9 cellular contexts compared by ENCODE assay signal in the genomic region with DNA sequence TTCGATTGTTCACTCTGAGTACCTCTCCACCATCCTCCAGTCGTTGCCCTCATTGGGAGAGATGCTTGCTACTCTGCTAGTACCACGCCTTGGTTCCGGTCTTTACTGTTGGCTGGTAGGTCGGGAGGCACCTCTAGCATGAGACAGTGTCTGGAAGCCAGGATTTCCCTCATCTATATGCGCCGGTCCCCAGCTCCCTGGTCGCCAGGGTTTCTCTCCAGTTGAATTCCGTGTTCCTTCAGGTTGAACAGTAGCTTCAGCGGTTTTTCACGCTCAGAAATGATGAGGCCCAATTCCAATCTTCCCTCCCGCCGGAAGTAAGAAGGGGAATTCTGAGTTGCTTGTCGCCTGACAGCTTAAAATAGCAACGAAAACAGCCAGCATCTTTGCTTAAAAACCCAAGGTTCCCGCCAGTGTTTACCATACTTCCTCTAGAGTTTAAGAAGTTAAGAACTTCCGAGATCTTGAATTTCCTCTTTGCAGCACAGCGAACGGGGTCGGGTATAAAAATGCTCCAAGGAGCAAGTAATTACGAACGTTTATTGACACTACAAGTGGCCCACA. TPM values are rescaled to one million over a fixed set of nuclear protein-coding genes. Genes with fewer than 3 reads are reported as not detected.
DNase-seq lines count a peak whose midpoint lies in the region; ATAC-seq and TF ChIP-seq lines count a peak whose summit lies in the region.
"Had no signal": no experiment of that assay in that cellular context is flagged by ENCODE, and none has a peak within 500 bp of the region (broad histone marks: within the 10 kb centered on the region; RNA-seq: fewer than 3 reads in every experiment).

No MANE protein-coding gene starts in this region.

- H3K27ac Mint-ChIP-seq in CD4-positive, CD25-positive, alpha-beta regulatory T cell: peak overlapping the region; percentile 93 to 98 (median 97)
- peak overlapping the region; percentile 98 for H3K27ac Mint-ChIP-seq in activated CD8-positive, alpha-beta T cell treated with anti-CD3 and anti-CD28 coated beads for 36 hours

- peak overlapping the region; percentile 92 for H3K27ac ChIP-seq in CD4-positive, CD25-positive, alpha-beta regulatory T cell (ENCODE audit: insufficient read depth, low read length, poor library complexity, severe bottlenecking)
- H3K27ac ChIP-seq in HUES48 (ENCODE audit: low read depth, low read length) (no peak overlapping the region), gastroesophageal sphincter (peak overlapping the region in 2 of 4 donors; percentile 43 to 80), spleen (peak overlapping the region; percentile 88 to 97 (median 94))
- H3K27ac ChIP-seq: cardiac muscle cell had no signal

- H3K36me3 Mint-ChIP-seq in CD4-positive, CD25-positive, alpha-beta regulatory T cell: peaks cover 3% of the 10 kb centered on the region
- peaks cover 24% of the 10 kb centered on the region for H3K36me3 Mint-ChIP-seq in activated CD8-positive, alpha-beta T cell treated with anti-CD3 and anti-CD28 coated beads for 36 hours (ENCODE audit: low read depth)

- H3K4me3 Mint-ChIP-seq in CD4-positive, CD25-positive, alpha-beta regulatory T cell: peak overlapping the region; percentile 96 to 99 (median 98)
- peak overlapping the region; percentile 98 for H3K4me3 Mint-ChIP-seq in activated CD8-positive, alpha-beta T cell treated with anti-CD3 and anti-CD28 coated beads for 36 hours

- peaks cover 34% of the 10 kb centered on the region for H3K4me1 ChIP-seq in CD4-positive, CD25-positive, alpha-beta regulatory T cell (ENCODE audit: control insufficient read depth, insufficient read depth, low read length, poor library complexity, severe bottlenecking)
- H3K4me1 ChIP-seq in HUES48 (ENCODE audit: control insufficient read depth, insufficient read depth, low read length) (peaks cover 21% of the 10 kb centered on the region), gastroesophageal sphincter (peaks cover 0 to 14% (median 0%) of the 10 kb centered on the region in 3 donors), spleen (peaks cover 7 to 43% (median 26%) of the 10 kb centered on the region in 6 donors)

- peak; percentile 5 to 6 for ATAC-seq in CD4-positive, CD25-positive, alpha-beta regulatory T cell (ENCODE audit: low read depth in 2 of 2)
- peak; percentile 21 for ATAC-seq in activated CD8-positive, alpha-beta T cell treated with anti-CD3 and anti-CD28 coated beads for 36 hours
- ATAC-seq in gastroesophageal sphincter: no peak

- intact Hi-C loops in activated CD8-positive, alpha-beta T cell treated with anti-CD3 and anti-CD28 coated beads for 36 hours (cut with micrococcal nuclease): loop anchor here (5.0 kb wide), 3 partner anchors 62 to 367 kb away; partner anchors contain the start of gene FAM174A
- intact Hi-C loops in spleen (cut with DNase I; ENCODE audit: low total_unique reads): loop anchor here (5.0 to 10.0 kb wide), 3 partner anchors 60 to 372 kb away; no protein-coding TSS in a partner anchor

- peaks cover 8% of the 10 kb centered on the region for H3K27me3 Mint-ChIP-seq in CD4-positive, CD25-positive, alpha-beta regulatory T cell
- no peaks in the 10 kb centered on the region for H3K27me3 Mint-ChIP-seq in activated CD8-positive, alpha-beta T cell treated with anti-CD3 and anti-CD28 coated beads for 36 hours

- no peaks in the 10 kb centered on the region for H3K36me3 ChIP-seq in CD4-positive, CD25-positive, alpha-beta regulatory T cell (ENCODE audit: control insufficient read depth, insufficient read depth, low read length)
- H3K36me3 ChIP-seq in HUES48 (ENCODE audit: control insufficient read depth, insufficient read depth, low read length) (no peaks in the 10 kb centered on the region), gastroesophageal sphincter (no peaks in the 10 kb centered on the region), spleen (no peaks in the 10 kb centered on the region)
- H3K36me3 ChIP-seq: cardiac muscle cell had no signal

- H3K9me3 Mint-ChIP-seq in CD4-positive, CD25-positive, alpha-beta regulatory T cell: no peaks in the 10 kb centered on the region
- H3K9me3 Mint-ChIP-seq in activated CD8-positive, alpha-beta T cell treated with anti-CD3 and anti-CD28 coated beads for 36 hours: no peaks in the 10 kb centered on the region

- H3K27me3 ChIP-seq in CD4-positive, CD25-positive, alpha-beta regulatory T cell (ENCODE audit: control insufficient read depth, insufficient read depth, low read length): no peaks in the 10 kb centered on the region
- peaks cover 68% of the 10 kb centered on the region for H3K27me3 ChIP-seq in HUES48 (ENCODE audit: control insufficient read depth, insufficient read depth, low read length)
- H3K27me3 ChIP-seq in gastroesophageal sphincter: peaks cover 53% of the 10 kb centered on the region
- no peaks in the 10 kb centered on the region for H3K27me3 ChIP-seq in spleen (replicated peaks in 1 of 7)

- H3K4me1 Mint-ChIP-seq in CD4-positive, CD25-positive, alpha-beta regulatory T cell: peaks cover 15 to 45% (median 35%) of the 10 kb centered on the region in 4 donors
- peaks cover 26% of the 10 kb centered on the region for H3K4me1 Mint-ChIP-seq in activated CD8-positive, alpha-beta T cell treated with anti-CD3 and anti-CD28 coated beads for 36 hours (ENCODE audit: low read depth)

- TF ChIP-seq POLR2A in gastroesophageal sphincter (IDR thresholded peaks at IDR 0.05): no peak
- TF ChIP-seq POLR2A in spleen (IDR thresholded peaks at IDR 0.05): no peak

- H3K4me3 ChIP-seq in CD4-positive, CD25-positive, alpha-beta regulatory T cell (ENCODE audit: low read depth, low read length): peak overlapping the region; percentile 99
- H3K4me3 ChIP-seq in HUES48 (ENCODE audit: low read depth, low read length): peak overlapping the region; percentile 70
- peak overlapping the region; percentile 5 to 50 for H3K4me3 ChIP-seq in gastroesophageal sphincter
- H3K4me3 ChIP-seq in spleen: peak overlapping the region; percentile 69 to 88 (median 74)

- POLR2A ChIA-PET in activated CD8-positive, alpha-beta T cell treated with anti-CD3 and anti-CD28 coated beads for 36 hours (lab: Charles Lee): interaction anchor here (0.7 to 6.5 kb wide), 8 partner anchors 13 to 126 kb away, joined by 3 to 124 read pairs (median 28); no protein-coding TSS in a partner anchor

- peak; percentile 42 to 80 (median 55) for DNase-seq in CD4-positive, CD25-positive, alpha-beta regulatory T cell
- DNase-seq in GM20000 (ENCODE audit: low spot score): peak; percentile 28
- DNase-seq in activated CD8-positive, alpha-beta T cell treated with anti-CD3 and anti-CD28 coated beads for 36 hours: peak; percentile 79
- DNase-seq in spleen: peak; percentile 80
- no peak for DNase-seq in iPS-NIHi11 (ENCODE audit: low spot score)
- no peak for DNase-seq in midbrain (lab: John Stamatoyannopoulos, UW)

- CTCF ChIA-PET in activated CD8-positive, alpha-beta T cell treated with anti-CD3 and anti-CD28 coated beads for 36 hours (lab: Charles Lee): interaction anchor here (1.4 to 4.8 kb wide), 5 partner anchors 9 to 125 kb away, joined by 5 to 29 read pairs (median 6); no protein-coding TSS in a partner anchor

- no peak for TF ChIP-seq EP300 in gastroesophageal sphincter (IDR thresholded peaks at IDR 0.05)

- H3K9me3 ChIP-seq in CD4-positive, CD25-positive, alpha-beta regulatory T cell (ENCODE audit: control insufficient read depth in 2 of 2, low read length in 2 of 2): no peaks in the 10 kb centered on the region
- no peaks in the 10 kb centered on the region for H3K9me3 ChIP-seq in HUES48 (ENCODE audit: control insufficient read depth, insufficient read depth, low read length)
- H3K9me3 ChIP-seq in gastroesophageal sphincter: no peaks in the 10 kb centered on the region
- no peaks in the 10 kb centered on the region for H3K9me3 ChIP-seq in spleen

- 28 to 36% methylated on average over 10 to 18 of the region's 22 CpGs for WGBS in gastroesophageal sphincter (ENCODE audit: low coverage in 1 of 2), 2 donors
- 0 to 7% (median 1%) methylated on average over 22 of the region's 22 CpGs for WGBS in spleen, 5 donors

- TF ChIP-seq CTCF in GM20000 (IDR thresholded peaks at IDR 0.05; ENCODE audit: extremely low read depth, missing control alignments) (no peak), gastroesophageal sphincter (IDR thresholded peaks at IDR 0.05) (no peak), spleen (IDR thresholded peaks at IDR 0.05 in 8 of 11, conservative IDR thresholded peaks at IDR 0.05 in 3 of 11) (no peak)
- TF ChIP-seq CTCF in activated CD8-positive, alpha-beta T cell treated with anti-CD3 and anti-CD28 coated beads for 36 hours (IDR thresholded peaks at IDR 0.05): no peak

- no peak overlapping the region for H3K9ac ChIP-seq in HUES48 (ENCODE audit: low read depth, low read length)

RNA-seq across cellular contexts. Expression of gene ST8SIA4, which starts 1.3 kb away (rescaled TPM):
- 55.2 TPM for total RNA-seq in CD4-positive, CD25-positive, alpha-beta regulatory T cell
- polyA plus RNA-seq in CD4-positive, CD25-positive, alpha-beta regulatory T cell: 10 to 100 TPM; 18.8 to 34.2 (median 25.3) TPM
- 10 to 100 TPM; 31.6 to 34.1 TPM for total RNA-seq in activated CD8-positive, alpha-beta T cell treated with anti-CD3 and anti-CD28 coated beads for 36 hours
- total RNA-seq in gastroesophageal sphincter: 1 to 10 TPM; 1.1 to 3.9 (median 2.9) TPM
- total RNA-seq in spleen: 10 to 100 TPM; 37.0 to 56.1 (median 48.2) TPM
- 1 to 10 TPM; 6.5 to 8.3 (median 6.9) TPM for polyA plus RNA-seq in spleen

Comparison
In these comparisons a context has a peak if more than half of its experiments do, and no peak if none do; other contexts are left out.
1. DNase-seq: peak in CD4-positive, CD25-positive, alpha-beta regulatory T cell (3 of 3), GM20000 (single experiment), activated CD8-positive, alpha-beta T cell treated with anti-CD3 and anti-CD28 coated beads for 36 hours (single experiment) and spleen (single experiment); none in iPS-NIHi11 (single experiment) and midbrain (single experiment).
2. H3K4me3 ChIP-seq: peak in every context shown above with its lines; median percentile 99 in CD4-positive, CD25-positive, alpha-beta regulatory T cell; 74 in spleen; 70 in HUES48; 28 in gastroesophageal sphincter.
3. RNA of gene ST8SIA4, which starts 1.3 kb away (total RNA-seq): 55.2 TPM in CD4-positive, CD25-positive, alpha-beta regulatory T cell (single experiment), 37.0 to 56.1 TPM in spleen and 31.6 to 34.1 TPM in activated CD8-positive, alpha-beta T cell treated with anti-CD3 and anti-CD28 coated beads for 36 hours; 1.1 to 3.9 TPM in gastroesophageal sphincter; every median in the first group is over 4 times any median in the second.